In genomic region chr5:76845890-76846289, GRCh38 we compare ENCODE assay signal across 8 cellular contexts. TPM values are rescaled to one million over a fixed set of nuclear protein-coding genes. Genes with fewer than 3 reads are reported as not detected.
"Had no signal": no experiment of that assay in that cellular context is flagged by ENCODE, and none has a peak within 500 bp of the region (broad histone marks: within the 10 kb centered on the region; RNA-seq: fewer than 3 reads in every experiment).

No MANE protein-coding gene starts in this region.

- H3K4me1 ChIP-seq: HAP-1 had no signal

- H3K27ac Mint-ChIP-seq: HFFc6 had no signal

- H3K9me3 ChIP-seq: HAP-1 had no signal

- H3K9ac ChIP-seq: GM23248 had no signal

- H3K36me3 ChIP-seq: HAP-1 had no signal

- H3K4me3 Mint-ChIP-seq: HFFc6 had no signal

- H3K9me3 Mint-ChIP-seq: HFFc6 had no signal

- DNase-seq: GM23248, GOT3, H7, HFFc6, IMR-90 had no signal

- H3K27ac ChIP-seq: GM23248 had no signal

- H2AFZ ChIP-seq: GM23248 had no signal

- H3K4me3 ChIP-seq: GM23248, HAP-1 had no signal

- ATAC-seq: HCT116 had no signal

RNA-seq across cellular contexts. Expression of gene S100Z, which starts 3.9 kb away (rescaled TPM):
- total RNA-seq: GM23248, HFFc6, HT-29, IMR-90 had no signal
- polyA plus RNA-seq: GM23248, IMR-90 had no signal
